ENCODE assay signal across 10 cellular contexts in the genomic region with DNA sequence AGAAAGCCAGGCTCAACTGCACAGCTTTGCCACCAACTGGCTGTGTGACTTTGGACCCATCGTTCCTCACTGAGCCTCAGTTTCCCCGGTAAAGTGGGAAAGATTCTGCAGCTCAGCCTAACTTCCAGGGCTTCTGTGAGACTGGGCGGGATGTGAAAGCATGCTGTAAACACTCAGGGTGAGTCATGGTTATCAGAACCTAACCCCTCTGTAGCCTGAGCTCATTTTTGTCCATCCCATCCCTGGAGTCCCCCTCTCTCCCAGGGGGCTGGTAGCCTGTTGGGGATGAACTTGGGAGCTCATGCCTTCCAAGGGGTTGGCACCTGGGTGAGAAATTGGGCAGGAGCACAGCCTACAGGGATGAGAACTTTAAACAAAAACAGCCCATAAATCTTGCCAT. TPM values are rescaled to one million over a fixed set of nuclear protein-coding genes. Genes with fewer than 3 reads are reported as not detected.
DNase-seq lines count a peak whose midpoint lies in the region; TF ChIP-seq lines count a peak whose summit lies in the region.
"Had no signal": no experiment of that assay in that cellular context is flagged by ENCODE, and none has a peak within 500 bp of the region (broad histone marks: within the 10 kb centered on the region; RNA-seq: fewer than 3 reads in every experiment).

No MANE protein-coding gene starts in this region.

- H3K27me3 ChIP-seq in OCI-LY3 (ENCODE audit: low read depth, low read length) (no peaks in the 10 kb centered on the region), esophagus (ENCODE audit: control insufficient read depth in 1 of 2, insufficient read depth in 2 of 2, low read length in 2 of 2) (no peaks in the 10 kb centered on the region), WERI-Rb-1 (ENCODE audit: insufficient read depth, low read depth, severe bottlenecking) (peaks cover 6% of the 10 kb centered on the region)

- DNase-seq in GM03348 (ENCODE audit: low spot score): peak; percentile 33
- no peak for DNase-seq in caudate nucleus (lab: John Stamatoyannopoulos, UW)
- no peak for DNase-seq in WERI-Rb-1
- DNase-seq in C1 segment of cervical spinal cord (lab: John Stamatoyannopoulos, UW): no peak
- no peak for DNase-seq in kidney glomerular epithelial cell (lab: John Stamatoyannopoulos, UW)
- DNase-seq: cerebellar nuclear complex, NCI-H446 had no signal

- peak overlapping the region; percentile 99; the same call in 1 of the 2 replicates for H3K4me2 ChIP-seq in OCI-LY3 (ENCODE audit: low read length)

- TF ChIP-seq CTCF in OCI-LY3 (IDR thresholded peaks at IDR 0.05; ENCODE audit: low read depth, low read length) (no peak), WERI-Rb-1 (IDR thresholded peaks at IDR 0.05; ENCODE audit: low read depth, low read length) (no peak)

- peaks cover 16% of the 10 kb centered on the region; the same call in 1 of the 2 replicates for H4K20me1 ChIP-seq in OCI-LY3 (ENCODE audit: insufficient read depth, low read length)

- H3K4me1 ChIP-seq in OCI-LY3 (ENCODE audit: low read length) (peaks cover 48% of the 10 kb centered on the region), esophagus (ENCODE audit: control insufficient read depth in 2 of 2, insufficient read depth in 2 of 2, low read length in 1 of 2) (peaks cover 9 to 26% of the 10 kb centered on the region in 2 donors)

- no peak overlapping the region for H2AFZ ChIP-seq in OCI-LY3 (ENCODE audit: low read depth, low read length)

- H3K9me3 ChIP-seq in OCI-LY3 (ENCODE audit: insufficient read depth, low read length) (no peaks in the 10 kb centered on the region), esophagus (ENCODE audit: control insufficient read depth in 2 of 2, insufficient read depth in 1 of 2, low read depth in 1 of 2, low read length in 1 of 2) (no peaks in the 10 kb centered on the region), WERI-Rb-1 (ENCODE audit: severe bottlenecking) (no peaks in the 10 kb centered on the region)

- WGBS in esophagus, 2 donors: 56 to 69% methylated on average over 3 of the region's 3 CpGs

- peaks cover 72% of the 10 kb centered on the region for H3K79me2 ChIP-seq in OCI-LY3 (ENCODE audit: low read length)

- H3K4me3 ChIP-seq in OCI-LY3 (ENCODE audit: low read length) (no peak overlapping the region), esophagus (ENCODE audit: low read depth in 1 of 2, low read length in 2 of 2) (peak overlapping the region in 1 of 2 donors; percentile 92), skin epidermis (peak overlapping the region in 2 of 7 experiments; percentile 43 to 75), WERI-Rb-1 (ENCODE audit: low read depth, low read length) (no peak overlapping the region)

- H3K36me3 ChIP-seq in OCI-LY3 (replicated peaks; ENCODE audit: low read depth, low read length) (peaks cover 14% of the 10 kb centered on the region), esophagus (ENCODE audit: control insufficient read depth in 2 of 2, insufficient read depth in 2 of 2, low read length in 1 of 2) (no peaks in the 10 kb centered on the region), WERI-Rb-1 (no peaks in the 10 kb centered on the region)

- H3K9ac ChIP-seq in OCI-LY3 (ENCODE audit: low read length): no peak overlapping the region

- H3K27ac ChIP-seq in OCI-LY3 (ENCODE audit: low read length): no peak overlapping the region
- H3K27ac ChIP-seq in esophagus (ENCODE audit: low read depth in 2 of 2, low read length in 1 of 2): peak overlapping the region; percentile 86 to 91
- H3K27ac ChIP-seq in skin epidermis: peak overlapping the region in 15 of 21 experiments; percentile 5 to 98 (median 88)
- H3K27ac ChIP-seq in caudate nucleus (ENCODE audit: low read depth, low read length): no peak overlapping the region
- H3K27ac ChIP-seq in WERI-Rb-1: no peak overlapping the region

RNA-seq across cellular contexts. Expression of a gene that starts 2.3 kb away (rescaled TPM):
- 10 to 100 TPM; 24.2 to 32.4 TPM for polyA plus RNA-seq in esophagus

RNA-seq across cellular contexts. Expression of a gene that starts 31.4 kb away (rescaled TPM):
- polyA plus RNA-seq in esophagus: 10 to 100 TPM; 43.4 to 80.7 TPM

Comparison
In these comparisons a context has a peak if more than half of its experiments do, and no peak if none do; other contexts are left out.
1. H3K27ac ChIP-seq: peak in esophagus (2 of 2) and skin epidermis (15 of 21); none in OCI-LY3 (single experiment), caudate nucleus (single experiment) and WERI-Rb-1 (single experiment).